ENCODE assay signal across 10 cellular contexts in genomic region chr11:72832301-72833082, GRCh38. TPM values are rescaled to one million over a fixed set of nuclear protein-coding genes. Genes with fewer than 3 reads are reported as not detected.
DNase-seq lines count a peak whose midpoint lies in the region; ATAC-seq and TF ChIP-seq lines count a peak whose summit lies in the region.
"Had no signal": no experiment of that assay in that cellular context is flagged by ENCODE, and none has a peak within 500 bp of the region (broad histone marks: within the 10 kb centered on the region; RNA-seq: fewer than 3 reads in every experiment).

No MANE protein-coding gene starts in this region.

- BruUV-seq in PC-3 (replicated peaks; lab: Mats Ljungman, UMichigan) = no TSS peak

- H3K9ac ChIP-seq in PC-3 (ENCODE audit: low read length) = no peak overlapping the region

- no peaks in the 10 kb centered on the region for H4K20me1 ChIP-seq in PC-3 (ENCODE audit: low read length)

- H3K36me3 Mint-ChIP-seq in CD8-positive, alpha-beta memory T cell = peaks cover 0 to 41% (median 3%) of the 10 kb centered on the region in 3 donors

- H3K27me3 Mint-ChIP-seq in CD8-positive, alpha-beta memory T cell = peaks cover 0 to 1% of the 10 kb centered on the region in 2 donors

- no peak for TF ChIP-seq POLR2A in sigmoid colon (IDR thresholded peaks at IDR 0.05)

- no peaks in the 10 kb centered on the region for H3K9me3 ChIP-seq in CD8-positive, alpha-beta memory T cell (ENCODE audit: low read length)
- no peaks in the 10 kb centered on the region for H3K9me3 ChIP-seq in PC-3 (ENCODE audit: low read length)
- H3K9me3 ChIP-seq in sigmoid colon = no peaks in the 10 kb centered on the region

- no peak for DNase-seq in CD8-positive, alpha-beta memory T cell
- DNase-seq in PC-3 (peak; percentile 1), left ventricle myocardium superior (no peak), sigmoid colon (no peak), NCI-H2196 (lab: John Stamatoyannopoulos, UW; ENCODE audit: unreplicated experiment) (no peak), NCI-H1694 (lab: John Stamatoyannopoulos, UW) (no peak), iPS-NIHi11 (ENCODE audit: low spot score) (no peak)
- DNase-seq: central memory CD4-positive, alpha-beta T cell; left cardiac atrium had no signal

- H3K9me3 Mint-ChIP-seq in CD8-positive, alpha-beta memory T cell = peaks cover 0 to 2% (median 0%) of the 10 kb centered on the region in 5 donors

- H3K27ac ChIP-seq in CD8-positive, alpha-beta memory T cell (ENCODE audit: low read depth, low read length) = no peak overlapping the region
- H3K27ac ChIP-seq in PC-3 (ENCODE audit: low read length) (no peak overlapping the region), sigmoid colon (peak overlapping the region in 3 of 4 donors; percentile 49 to 71 (median 57))

- CTCF ChIA-PET in CD8-positive, alpha-beta memory T cell (lab: Charles Lee) = interaction anchor here (0.6 to 7.6 kb wide), 16 partner anchors 8 to 352 kb away, joined by 3 to 51 read pairs (median 3); partner anchors contain the start of gene STARD10
- CTCF ChIA-PET in PC-3 (lab: Charles Lee) = interaction anchor here (0.6 to 1.4 kb wide), 3 partner anchors 92 to 345 kb away, joined by 3 to 15 read pairs (median 7); no protein-coding TSS in a partner anchor

- POLR2A ChIA-PET in CD8-positive, alpha-beta memory T cell (lab: Charles Lee) = interaction anchor here (0.7 kb wide), 1 partner anchor 325 kb away, joined by 3 read pairs; no protein-coding TSS in a partner anchor
- POLR2A ChIA-PET in PC-3 (lab: Charles Lee; ENCODE audit: unreplicated experiment) = no interaction called here

- peak overlapping the region; percentile 29 to 95 (median 60) for H3K27ac Mint-ChIP-seq in CD8-positive, alpha-beta memory T cell

- peaks cover 6% of the 10 kb centered on the region for H3K4me1 ChIP-seq in CD8-positive, alpha-beta memory T cell (ENCODE audit: insufficient read depth, low read length)
- H3K4me1 ChIP-seq in PC-3 (ENCODE audit: insufficient read depth, low read length) = no peaks in the 10 kb centered on the region
- H3K4me1 ChIP-seq in sigmoid colon = peaks cover 0 to 52% (median 24%) of the 10 kb centered on the region in 4 donors

- H3K4me1 Mint-ChIP-seq in CD8-positive, alpha-beta memory T cell = peaks cover 4 to 26% (median 13%) of the 10 kb centered on the region in 3 donors

- ATAC-seq in PC-3 = no peak
- peak; percentile 10 for ATAC-seq in left ventricle myocardium superior
- ATAC-seq in HG02623 (IDR thresholded peaks at IDR 0.05; ENCODE audit: unreplicated experiment) = no peak

- no peaks in the 10 kb centered on the region for H3F3A ChIP-seq in PC-3 (ENCODE audit: low read length, unreplicated experiment)

- TF ChIP-seq EP300 in sigmoid colon (IDR thresholded peaks at IDR 0.05) = no peak

- 78 to 84% methylated on average over 9 of the region's 9 CpGs for WGBS in sigmoid colon, 2 donors

- intact Hi-C loops in PC-3 (cut with micrococcal nuclease) = no loop called here
- intact Hi-C loops in left ventricle myocardium superior (cut with micrococcal nuclease) = loop anchor here (5.0 to 10.0 kb wide), 2 partner anchors 312 to 345 kb away; partner anchors contain the start of gene FCHSD2
- intact Hi-C loops in sigmoid colon (cut with DNase I) = loop anchor here (5.0 kb wide), 2 partner anchors 410 to 455 kb away; no protein-coding TSS in a partner anchor

- TF ChIP-seq CTCF in PC-3 (conservative IDR thresholded peaks at IDR 0.05; ENCODE audit: low read depth, low read length) = no peak
- no peak for TF ChIP-seq CTCF in sigmoid colon (IDR thresholded peaks at IDR 0.05)

- peaks cover 4% of the 10 kb centered on the region for H3K36me3 ChIP-seq in CD8-positive, alpha-beta memory T cell (ENCODE audit: insufficient read depth, low read length)
- H3K36me3 ChIP-seq in PC-3 (ENCODE audit: low read depth, low read length) (0 out of 2 replicates have a peak, but pooled peaks cover 3% of the 10 kb centered on the region), sigmoid colon (peaks cover 0 to 5% (median 4%) of the 10 kb centered on the region in 4 donors)

- H2AFZ ChIP-seq in PC-3 (ENCODE audit: low read length) = no peak overlapping the region

- no peak overlapping the region for H3K4me3 Mint-ChIP-seq in CD8-positive, alpha-beta memory T cell

- H3K27me3 ChIP-seq in CD8-positive, alpha-beta memory T cell (ENCODE audit: insufficient read depth, low read length, poor library complexity, severe bottlenecking) = no peaks in the 10 kb centered on the region
- H3K27me3 ChIP-seq in PC-3 (ENCODE audit: low read length) (no peaks in the 10 kb centered on the region), sigmoid colon (no peaks in the 10 kb centered on the region)

- H3K4me3 ChIP-seq in CD8-positive, alpha-beta memory T cell (ENCODE audit: low read length) = no peak overlapping the region
- H3K4me3 ChIP-seq in PC-3 (ENCODE audit: low read length) = no peak overlapping the region
- no peak overlapping the region for H3K4me3 ChIP-seq in sigmoid colon

- H3K9me2 ChIP-seq in PC-3 (replicated peaks; ENCODE audit: low read length) = no peaks in the 10 kb centered on the region

- no peak overlapping the region for H3K4me2 ChIP-seq in PC-3 (ENCODE audit: low read length)

- no peaks in the 10 kb centered on the region for H3K79me2 ChIP-seq in PC-3 (ENCODE audit: low read length)

RNA-seq across cellular contexts. Expression of gene ATG16L2, which starts 18.3 kb away (rescaled TPM):
- 10 to 100 TPM; 50.3 to 53.2 TPM for total RNA-seq in CD8-positive, alpha-beta memory T cell
- 18.8 TPM for polyA plus RNA-seq in CD8-positive, alpha-beta memory T cell
- total RNA-seq in PC-3 (2014; rRNA removed) = 12.2 and 16.2 TPM in 2 replicates
- 16.3 TPM for total RNA-seq in left ventricle myocardium superior
- 10 to 100 TPM; 16.8 to 36.8 (median 20.2) TPM for total RNA-seq in sigmoid colon
- polyA plus RNA-seq in sigmoid colon = 10 to 100 TPM in 1 of 3 donors, 1 to 10 TPM in 2; 4.6 to 47.7 (median 9.6) TPM

RNA-seq across cellular contexts. Expression of gene STARD10, which starts 38.6 kb away (rescaled TPM):
- 10 to 100 TPM; 13.8 to 15.9 TPM for total RNA-seq in CD8-positive, alpha-beta memory T cell
- 21.8 TPM for polyA plus RNA-seq in CD8-positive, alpha-beta memory T cell
- total RNA-seq in PC-3 (2014; rRNA removed) = 284 and 362 TPM in 2 replicates
- 102 TPM for total RNA-seq in left ventricle myocardium superior
- total RNA-seq in sigmoid colon = 10 to 100 TPM; 29.9 to 60.1 (median 43.9) TPM
- 100 to 1,000 TPM; 286 to 900 (median 781) TPM for polyA plus RNA-seq in sigmoid colon

Comparison
In these comparisons a context has a peak if more than half of its experiments do, and no peak if none do; other contexts are left out.
1. H3K27ac ChIP-seq: peak in sigmoid colon (3 of 4); none in CD8-positive, alpha-beta memory T cell (single experiment) and PC-3 (single experiment).